20 cellular contexts compared by ENCODE assay signal in genomic region chr3:162764672-162765071, GRCh38.
"Had no signal": no experiment of that assay in that cellular context is flagged by ENCODE, and none has a peak within 500 bp of the region (broad histone marks: within the 10 kb centered on the region; RNA-seq: fewer than 3 reads in every experiment).

No MANE protein-coding gene starts in this region.

- H3K4me3 ChIP-seq: gastrocnemius medialis, lower lobe of right lung, mucosa of descending colon, transverse colon had no signal

- H3K27ac Mint-ChIP-seq: activated CD8-positive, alpha-beta memory T cell treated with anti-CD3 and anti-CD28 coated beads, Interleukin-2, amount 10 ng/mL, durations not matched to agents 7 days and 5 days; activated naive CD8-positive, alpha-beta T cell treated with anti-CD3 and anti-CD28 coated beads for 36 hours; naive thymus-derived CD8-positive, alpha-beta T cell; T-helper 17 cell had no signal

- ATAC-seq: activated CD8-positive, alpha-beta memory T cell treated with anti-CD3 and anti-CD28 coated beads, Interleukin-2, amount 10 ng/mL, durations not matched to agents 7 days and 5 days; gastrocnemius medialis; left cardiac atrium; lower lobe of right lung; mucosa of descending colon; naive thymus-derived CD8-positive, alpha-beta T cell; sciatic nerve; T-helper 17 cell had no signal

- DNase-seq: activated CD4-positive, alpha-beta T cell treated with anti-CD3 and anti-CD28 coated beads, Interleukin-2, amount 50 U/mL, for 4 hours; activated CD4-positive, CD25-positive, alpha-beta regulatory T cell treated with anti-CD3 and anti-CD28 coated beads, Interleukin-2, amount 50 U/mL, for 72 hours; activated CD8-positive, alpha-beta memory T cell treated with anti-CD3 and anti-CD28 coated beads, Interleukin-2, amount 10 ng/mL, durations not matched to agents 7 days and 5 days; activated gamma-delta T cell treated with Interleukin-2 at 50 U/mL for 16 hours; activated naive CD8-positive, alpha-beta T cell treated with anti-CD3 and anti-CD28 coated beads for 36 hours; activated T-cell treated with anti-CD3 and anti-CD28 coated beads, Interleukin-2, amount 50 U/mL, for 48 hours; anterior cingulate cortex; cerebellar nuclear complex; gastrocnemius medialis; left cardiac atrium; lower lobe of right lung; mucosa of descending colon; naive thymus-derived CD8-positive, alpha-beta T cell; nucleus accumbens; stimulated activated CD4-positive, alpha-beta T cell treated with anti-CD3 and anti-CD28 coated beads, Interleukin-12 subunit alpha, Interleukin-12 subunit beta, amount 100 ng/mL, for 4 hours; stimulated activated naive CD4-positive, alpha-beta T cell; substantia nigra; T-helper 17 cell; transverse colon had no signal

- H3K36me3 Mint-ChIP-seq: activated CD8-positive, alpha-beta memory T cell treated with anti-CD3 and anti-CD28 coated beads, Interleukin-2, amount 10 ng/mL, durations not matched to agents 7 days and 5 days; activated naive CD8-positive, alpha-beta T cell treated with anti-CD3 and anti-CD28 coated beads for 36 hours; naive thymus-derived CD8-positive, alpha-beta T cell had no signal

- H3K27ac ChIP-seq: gastrocnemius medialis, lower lobe of right lung, transverse colon had no signal

- H3K4me1 Mint-ChIP-seq: activated CD8-positive, alpha-beta memory T cell treated with anti-CD3 and anti-CD28 coated beads, Interleukin-2, amount 10 ng/mL, durations not matched to agents 7 days and 5 days; activated naive CD8-positive, alpha-beta T cell treated with anti-CD3 and anti-CD28 coated beads for 36 hours; naive thymus-derived CD8-positive, alpha-beta T cell; T-helper 17 cell had no signal

- H3K27me3 Mint-ChIP-seq: activated CD8-positive, alpha-beta memory T cell treated with anti-CD3 and anti-CD28 coated beads, Interleukin-2, amount 10 ng/mL, durations not matched to agents 7 days and 5 days; activated naive CD8-positive, alpha-beta T cell treated with anti-CD3 and anti-CD28 coated beads for 36 hours; naive thymus-derived CD8-positive, alpha-beta T cell; T-helper 17 cell had no signal

- H3K4me3 Mint-ChIP-seq: activated CD8-positive, alpha-beta memory T cell treated with anti-CD3 and anti-CD28 coated beads, Interleukin-2, amount 10 ng/mL, durations not matched to agents 7 days and 5 days; activated naive CD8-positive, alpha-beta T cell treated with anti-CD3 and anti-CD28 coated beads for 36 hours; naive thymus-derived CD8-positive, alpha-beta T cell; T-helper 17 cell had no signal
